In the genomic region with DNA sequence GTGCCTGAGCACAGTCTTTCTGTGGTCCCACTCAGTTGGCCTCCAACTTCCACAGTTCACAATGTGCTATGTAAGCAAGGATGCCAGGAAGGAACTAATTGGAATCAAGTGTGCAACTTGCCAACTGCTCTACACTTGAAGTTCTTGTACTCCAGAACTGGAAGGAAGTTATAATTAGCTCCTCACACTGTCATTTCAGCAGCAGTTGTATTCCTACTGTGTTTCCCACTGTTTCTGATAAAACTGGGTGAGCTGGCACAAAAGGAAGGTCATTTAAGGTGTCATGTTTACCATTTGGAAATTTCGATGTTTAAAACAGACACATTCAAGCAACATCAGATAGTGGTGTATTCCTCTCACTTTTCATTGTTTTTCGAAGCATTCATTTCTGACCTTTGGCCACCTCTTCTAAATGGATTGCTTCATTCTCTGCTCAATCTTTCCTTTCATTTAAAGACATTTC, we compare ENCODE assay signal across 3 cellular contexts.
TF ChIP-seq lines count a peak whose summit lies in the region.

No MANE protein-coding gene starts in this region.

TF ChIP-seq in IMR-90, 13 proteins besides CTCF, POLR2A, EP300 and RAD21:
- TF ChIP-seq MAFK (IDR thresholded peaks at IDR 0.05; ENCODE audit: low read depth, low read length) (no peak), CEBPB (IDR thresholded peaks at IDR 0.05; ENCODE audit: low read depth, low read length) (no peak), USF2 (IDR thresholded peaks at IDR 0.05; ENCODE audit: low read depth, low read length) (no peak), MXI1 (IDR thresholded peaks at IDR 0.05; ENCODE audit: borderline replicate concordance, low read depth, low read length) (no peak), RFX5 (IDR thresholded peaks at IDR 0.05; ENCODE audit: low read depth, low read length) (no peak)
TF ChIP-seq in IMR-90: peak in this region for 0.

TF ChIP-seq in HepG2, 621 proteins besides CTCF, POLR2A, EP300 and RAD21 (continues in another document):
- TF ChIP-seq ZNF766 (CRISPR knock-in tag; IDR thresholded peaks at IDR 0.05; ENCODE audit: borderline replicate concordance) = no peak
- TF ChIP-seq ZNF34 (CRISPR knock-in tag; IDR thresholded peaks at IDR 0.05; ENCODE audit: borderline replicate concordance) = no peak
- TF ChIP-seq FOXO1 (CRISPR knock-in tag; IDR thresholded peaks at IDR 0.05) = peak; percentile 33
- TF ChIP-seq NR2F6 (IDR thresholded peaks at IDR 0.05) = peak; percentile 91
- TF ChIP-seq NR2F6 (CRISPR knock-in tag; IDR thresholded peaks at IDR 0.05) = peak; percentile 79
- no peak for TF ChIP-seq POLR2G (IDR thresholded peaks at IDR 0.05; ENCODE audit: low read depth, low read length)
- peak; percentile 53 for TF ChIP-seq SKI (IDR thresholded peaks at IDR 0.05; ENCODE audit: partially characterized antibody)
- TF ChIP-seq ZBTB38 (CRISPR knock-in tag; IDR thresholded peaks at IDR 0.05) = no peak
- no peak for TF ChIP-seq NFE2L1 (CRISPR knock-in tag; IDR thresholded peaks at IDR 0.05; ENCODE audit: borderline replicate concordance)
- peak; percentile 86 for TF ChIP-seq TBX3 (IDR thresholded peaks at IDR 0.05; ENCODE audit: borderline replicate concordance)
- TF ChIP-seq KDM6A (CRISPR knock-in tag; IDR thresholded peaks at IDR 0.05; ENCODE audit: low read depth) = peak; percentile 36; the same call in 1 of the 2 replicates
- TF ChIP-seq MTA1 (CRISPR knock-in tag; IDR thresholded peaks at IDR 0.05; ENCODE audit: borderline replicate concordance) = no peak
- TF ChIP-seq ZNF737 (CRISPR knock-in tag; IDR thresholded peaks at IDR 0.05; ENCODE audit: borderline replicate concordance) = no peak
- TF ChIP-seq ZSCAN12 (CRISPR knock-in tag; IDR thresholded peaks at IDR 0.05) = no peak
- TF ChIP-seq TCF7 (IDR thresholded peaks at IDR 0.05; ENCODE audit: low read depth) = no peak
- TF ChIP-seq HOXA5 (CRISPR knock-in tag; IDR thresholded peaks at IDR 0.05) = no peak
- TF ChIP-seq ZNF772 (CRISPR knock-in tag; IDR thresholded peaks at IDR 0.05) = no peak
- TF ChIP-seq ELF3 (CRISPR knock-in tag; IDR thresholded peaks at IDR 0.05) = peak; percentile 73
- TF ChIP-seq, protein P1, sequence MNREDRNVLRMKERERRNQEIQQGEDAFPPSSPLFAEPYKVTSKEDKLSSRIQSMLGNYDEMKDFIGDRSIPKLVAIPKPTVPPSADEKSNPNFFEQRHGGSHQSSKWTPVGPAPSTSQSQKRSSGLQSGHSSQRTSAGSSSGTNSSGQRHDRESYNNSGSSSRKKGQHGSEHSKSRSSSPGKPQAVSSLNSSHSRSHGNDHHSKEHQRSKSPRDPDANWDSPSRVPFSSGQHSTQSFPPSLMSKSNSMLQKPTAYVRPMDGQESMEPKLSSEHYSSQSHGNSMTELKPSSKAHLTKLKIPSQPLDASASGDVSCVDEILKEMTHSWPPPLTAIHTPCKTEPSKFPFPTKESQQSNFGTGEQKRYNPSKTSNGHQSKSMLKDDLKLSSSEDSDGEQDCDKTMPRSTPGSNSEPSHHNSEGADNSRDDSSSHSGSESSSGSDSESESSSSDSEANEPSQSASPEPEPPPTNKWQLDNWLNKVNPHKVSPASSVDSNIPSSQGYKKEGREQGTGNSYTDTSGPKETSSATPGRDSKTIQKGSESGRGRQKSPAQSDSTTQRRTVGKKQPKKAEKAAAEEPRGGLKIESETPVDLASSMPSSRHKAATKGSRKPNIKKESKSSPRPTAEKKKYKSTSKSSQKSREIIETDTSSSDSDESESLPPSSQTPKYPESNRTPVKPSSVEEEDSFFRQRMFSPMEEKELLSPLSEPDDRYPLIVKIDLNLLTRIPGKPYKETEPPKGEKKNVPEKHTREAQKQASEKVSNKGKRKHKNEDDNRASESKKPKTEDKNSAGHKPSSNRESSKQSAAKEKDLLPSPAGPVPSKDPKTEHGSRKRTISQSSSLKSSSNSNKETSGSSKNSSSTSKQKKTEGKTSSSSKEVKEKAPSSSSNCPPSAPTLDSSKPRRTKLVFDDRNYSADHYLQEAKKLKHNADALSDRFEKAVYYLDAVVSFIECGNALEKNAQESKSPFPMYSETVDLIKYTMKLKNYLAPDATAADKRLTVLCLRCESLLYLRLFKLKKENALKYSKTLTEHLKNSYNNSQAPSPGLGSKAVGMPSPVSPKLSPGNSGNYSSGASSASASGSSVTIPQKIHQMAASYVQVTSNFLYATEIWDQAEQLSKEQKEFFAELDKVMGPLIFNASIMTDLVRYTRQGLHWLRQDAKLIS (CRISPR knock-in tag; IDR thresholded peaks at IDR 0.05) = no peak
- no peak for TF ChIP-seq ZNF883 (CRISPR knock-in tag; IDR thresholded peaks at IDR 0.05; ENCODE audit: not compliant biosample characterization)
- no peak; the same call in 1 of the 2 replicates for TF ChIP-seq KMT2B (CRISPR knock-in tag; IDR thresholded peaks at IDR 0.05)
- TF ChIP-seq SNRNP70 (IDR thresholded peaks at IDR 0.05; ENCODE audit: low read depth, low read length) = no peak
- TF ChIP-seq TRAFD1 (CRISPR knock-in tag; IDR thresholded peaks at IDR 0.05; ENCODE audit: borderline replicate concordance) = no peak
- TF ChIP-seq ZNF547 (CRISPR knock-in tag; IDR thresholded peaks at IDR 0.05) = no peak
- no peak for TF ChIP-seq GABPA (IDR thresholded peaks at IDR 0.05; ENCODE audit: low read depth, low read length)
- no peak for TF ChIP-seq GABPA (CRISPR knock-in tag; IDR thresholded peaks at IDR 0.05; ENCODE audit: low read depth)
- no peak for TF ChIP-seq ZNF605 (CRISPR knock-in tag; IDR thresholded peaks at IDR 0.05)
- TF ChIP-seq ZNF761 (CRISPR knock-in tag; conservative IDR thresholded peaks at IDR 0.05) = no peak
- no peak for TF ChIP-seq SP140L (CRISPR knock-in tag; IDR thresholded peaks at IDR 0.05; ENCODE audit: borderline replicate concordance)
- TF ChIP-seq ZNF557 (CRISPR knock-in tag; IDR thresholded peaks at IDR 0.05) = no peak
- TF ChIP-seq CBX5 (CRISPR knock-in tag; IDR thresholded peaks at IDR 0.05; ENCODE audit: borderline replicate concordance) = no peak
- TF ChIP-seq ZSCAN30 (CRISPR knock-in tag; IDR thresholded peaks at IDR 0.05) = no peak
- TF ChIP-seq ZFAT (CRISPR knock-in tag; conservative IDR thresholded peaks at IDR 0.05) = no peak
- no peak for TF ChIP-seq ZNF329 (CRISPR knock-in tag; IDR thresholded peaks at IDR 0.05; ENCODE audit: low read depth)
- no peak for TF ChIP-seq ZNF383 (CRISPR knock-in tag; IDR thresholded peaks at IDR 0.05; ENCODE audit: borderline replicate concordance)
- no peak for TF ChIP-seq CBX2 (IDR thresholded peaks at IDR 0.05; ENCODE audit: low read depth, low read length)
- TF ChIP-seq CBX2 (CRISPR knock-in tag; IDR thresholded peaks at IDR 0.05; ENCODE audit: low read depth) = no peak

TF ChIP-seq in HEK293T, 16 proteins besides CTCF, POLR2A, EP300 and RAD21:
- TF ChIP-seq SUZ12 (IDR thresholded peaks at IDR 0.05) (no peak), CTBP1 (IDR thresholded peaks at IDR 0.05; ENCODE audit: borderline replicate concordance) (no peak), BHLHE40 (IDR thresholded peaks at IDR 0.05; ENCODE audit: borderline replicate concordance) (no peak), SP1 (IDR thresholded peaks at IDR 0.05) (no peak), L3MBTL2 (conservative IDR thresholded peaks at IDR 0.05) (no peak), FOXK2 (IDR thresholded peaks at IDR 0.05) (no peak), ARNT (IDR thresholded peaks at IDR 0.05) (no peak), ELF4 (IDR thresholded peaks at IDR 0.05) (no peak), FOXM1 (IDR thresholded peaks at IDR 0.05; ENCODE audit: borderline replicate concordance) (no peak)
